Comparison of ENCODE assay signal across 9 cellular contexts in genomic region chr17:72618018-72618509, GRCh38.
DNase-seq lines count a peak whose midpoint lies in the region; ATAC-seq and TF ChIP-seq lines count a peak whose summit lies in the region.
"Had no signal": no experiment of that assay in that cellular context is flagged by ENCODE, and none has a peak within 500 bp of the region (broad histone marks: within the 10 kb centered on the region; RNA-seq: fewer than 3 reads in every experiment).

No MANE protein-coding gene starts in this region.

- H3K27me3 ChIP-seq in WERI-Rb-1 (ENCODE audit: insufficient read depth, low read depth, severe bottlenecking): no peaks in the 10 kb centered on the region

- DNase-seq in activated naive CD4-positive, alpha-beta T cell treated with Interleukin-2 at 50 U/mL for 16 hours: peak; percentile 39
- DNase-seq in activated naive CD4-positive, alpha-beta T cell treated with anti-CD3 and anti-CD28 coated beads, Interleukin-2, amount 50 U/mL, for 16 hours: no peak
- DNase-seq in KBM-7: peak; percentile 17
- DNase-seq in activated CD8-positive, alpha-beta T cell treated with anti-CD3 and anti-CD28 coated beads, Interleukin-2, amount 10 ng/mL, durations not matched to agents 7 days and 5 days: peak; percentile 48
- peak in 1 of 2 experiments; percentile 58 for DNase-seq in mesothelial cell of epicardium (ENCODE audit: low spot score in 2 of 2, unreplicated experiment in 2 of 2)
- DNase-seq in ACHN: no peak
- DNase-seq in WERI-Rb-1: no peak
- no peak for DNase-seq in occipital lobe (lab: John Stamatoyannopoulos, UW)
- DNase-seq: activated B cell treated with CpG ODN at 0.5 μM for 24 hours had no signal

- H3K27ac ChIP-seq in WERI-Rb-1: no peak overlapping the region

- H3K9me3 ChIP-seq in WERI-Rb-1 (ENCODE audit: severe bottlenecking): peaks cover 2% of the 10 kb centered on the region

- H3K4me1 Mint-ChIP-seq in activated CD8-positive, alpha-beta T cell treated with anti-CD3 and anti-CD28 coated beads, Interleukin-2, amount 10 ng/mL, durations not matched to agents 7 days and 5 days (ENCODE audit: low read depth): peaks cover 17% of the 10 kb centered on the region
- peaks cover 63% of the 10 kb centered on the region for H3K4me1 Mint-ChIP-seq in mesothelial cell of epicardium

- POLR2A ChIA-PET in activated CD8-positive, alpha-beta T cell treated with anti-CD3 and anti-CD28 coated beads, Interleukin-2, amount 10 ng/mL, durations not matched to agents 7 days and 5 days (lab: Charles Lee): no interaction called here

- H3K36me3 Mint-ChIP-seq in activated CD8-positive, alpha-beta T cell treated with anti-CD3 and anti-CD28 coated beads, Interleukin-2, amount 10 ng/mL, durations not matched to agents 7 days and 5 days (ENCODE audit: low read depth): no peaks in the 10 kb centered on the region
- H3K36me3 Mint-ChIP-seq in mesothelial cell of epicardium: no peaks in the 10 kb centered on the region

- peak overlapping the region; percentile 54 for H3K4me3 Mint-ChIP-seq in activated CD8-positive, alpha-beta T cell treated with anti-CD3 and anti-CD28 coated beads, Interleukin-2, amount 10 ng/mL, durations not matched to agents 7 days and 5 days
- peak overlapping the region; percentile 6 for H3K4me3 Mint-ChIP-seq in mesothelial cell of epicardium
- H3K4me3 Mint-ChIP-seq: activated B cell treated with CpG ODN at 0.5 μM for 24 hours had no signal

- TF ChIP-seq CTCF in mesothelial cell of epicardium (IDR thresholded peaks at IDR 0.05; ENCODE audit: unreplicated experiment) (no peak), WERI-Rb-1 (IDR thresholded peaks at IDR 0.05; ENCODE audit: low read depth, low read length) (no peak)

- peak overlapping the region; percentile 76 for H3K27ac Mint-ChIP-seq in activated CD8-positive, alpha-beta T cell treated with anti-CD3 and anti-CD28 coated beads, Interleukin-2, amount 10 ng/mL, durations not matched to agents 7 days and 5 days
- H3K27ac Mint-ChIP-seq in mesothelial cell of epicardium: peak overlapping the region; percentile 93
- H3K27ac Mint-ChIP-seq: activated B cell treated with CpG ODN at 0.5 μM for 24 hours had no signal

- H3K36me3 ChIP-seq in WERI-Rb-1: no peaks in the 10 kb centered on the region

- no peaks in the 10 kb centered on the region for H3K9me3 Mint-ChIP-seq in activated CD8-positive, alpha-beta T cell treated with anti-CD3 and anti-CD28 coated beads, Interleukin-2, amount 10 ng/mL, durations not matched to agents 7 days and 5 days (ENCODE audit: insufficient read depth)
- H3K9me3 Mint-ChIP-seq in mesothelial cell of epicardium: peaks cover 4% of the 10 kb centered on the region
- H3K9me3 Mint-ChIP-seq: activated B cell treated with CpG ODN at 0.5 μM for 24 hours had no signal

- peak; percentile 70 for ATAC-seq in activated CD8-positive, alpha-beta T cell treated with anti-CD3 and anti-CD28 coated beads, Interleukin-2, amount 10 ng/mL, durations not matched to agents 7 days and 5 days

- CTCF ChIA-PET in activated CD8-positive, alpha-beta T cell treated with anti-CD3 and anti-CD28 coated beads, Interleukin-2, amount 10 ng/mL, durations not matched to agents 7 days and 5 days (lab: Charles Lee): interaction anchor here (0.7 to 1.6 kb wide), 7 partner anchors 10 to 368 kb away, joined by 3 to 5 read pairs (median 4); no protein-coding TSS in a partner anchor

- in situ Hi-C loops in KBM-7 (cut with MboI; ENCODE audit: low pct_unique_long_range_greater_than_20kb, low sequenced_read_pairs) (no loop called here), ACHN (cut with HindIII; ENCODE audit: low pct_ligation_motif_present, low pct_unique_long_range_greater_than_20kb, low sequenced_read_pairs) (no loop called here)

- peaks cover 63% of the 10 kb centered on the region for H3K27me3 Mint-ChIP-seq in activated CD8-positive, alpha-beta T cell treated with anti-CD3 and anti-CD28 coated beads, Interleukin-2, amount 10 ng/mL, durations not matched to agents 7 days and 5 days (ENCODE audit: low read depth)
- peaks cover 2% of the 10 kb centered on the region for H3K27me3 Mint-ChIP-seq in mesothelial cell of epicardium (ENCODE audit: low read depth)

- H3K4me3 ChIP-seq in WERI-Rb-1 (ENCODE audit: low read depth, low read length): no peak overlapping the region

Comparison
In these comparisons a context has a peak if more than half of its experiments do, and no peak if none do; other contexts are left out.
1. DNase-seq: peak in activated naive CD4-positive, alpha-beta T cell treated with Interleukin-2 at 50 U/mL for 16 hours (single experiment), KBM-7 (single experiment) and activated CD8-positive, alpha-beta T cell treated with anti-CD3 and anti-CD28 coated beads, Interleukin-2, amount 10 ng/mL, durations not matched to agents 7 days and 5 days (single experiment); none in activated naive CD4-positive, alpha-beta T cell treated with anti-CD3 and anti-CD28 coated beads, Interleukin-2, amount 50 U/mL, for 16 hours (single experiment), ACHN (single experiment), WERI-Rb-1 (single experiment) and occipital lobe (single experiment).